10 cellular contexts compared by ENCODE assay signal in genomic region chr22:49965291-49966040, GRCh38. TPM values are rescaled to one million over a fixed set of nuclear protein-coding genes. Genes with fewer than 3 reads are reported as not detected.
A peak's percentile ranks its signal among the peaks of the same experiment; 100 is the strongest.
DNase-seq lines count a peak whose midpoint lies in the region; ATAC-seq, FAIRE-seq and TF ChIP-seq lines count a peak whose summit lies in the region.
"Had no signal": no experiment of that assay in that cellular context is flagged by ENCODE, and none has a peak within 500 bp of the region (broad histone marks: within the 10 kb centered on the region; RNA-seq: fewer than 3 reads in every experiment).

No MANE protein-coding gene starts in this region.

- H3K36me3 Mint-ChIP-seq in activated naive CD4-positive, alpha-beta T cell treated with anti-CD3 and anti-CD28 coated beads, Interleukin-2, amount 10 ng/mL, durations not matched to agents 7 days and 5 days: peaks cover 16% of the 10 kb centered on the region
- H3K36me3 Mint-ChIP-seq in chondrocyte (ENCODE audit: low read depth): peaks cover 1% of the 10 kb centered on the region
- no peaks in the 10 kb centered on the region for H3K36me3 Mint-ChIP-seq in neural crest cell (ENCODE audit: low read depth)

- no peaks in the 10 kb centered on the region for H3K9me3 ChIP-seq in upper lobe of left lung

- peak overlapping the region; percentile 95 to 98 (median 96) for H3K27ac ChIP-seq in upper lobe of left lung

- no peaks in the 10 kb centered on the region for H3K9me3 Mint-ChIP-seq in activated naive CD4-positive, alpha-beta T cell treated with anti-CD3 and anti-CD28 coated beads, Interleukin-2, amount 10 ng/mL, durations not matched to agents 7 days and 5 days
- H3K9me3 Mint-ChIP-seq in chondrocyte (ENCODE audit: low read depth) (no peaks in the 10 kb centered on the region), neural crest cell (no peaks in the 10 kb centered on the region)

- TF ChIP-seq CTCF in chondrocyte (IDR thresholded peaks at IDR 0.05): no peak
- no peak for TF ChIP-seq CTCF in neural crest cell (conservative IDR thresholded peaks at IDR 0.05)
- no peak for TF ChIP-seq CTCF in upper lobe of left lung (IDR thresholded peaks at IDR 0.05)

- peaks cover 35% of the 10 kb centered on the region for H3K4me1 Mint-ChIP-seq in activated naive CD4-positive, alpha-beta T cell treated with anti-CD3 and anti-CD28 coated beads, Interleukin-2, amount 10 ng/mL, durations not matched to agents 7 days and 5 days
- H3K4me1 Mint-ChIP-seq in chondrocyte (ENCODE audit: low read depth): peaks cover 11% of the 10 kb centered on the region
- peaks cover 6% of the 10 kb centered on the region for H3K4me1 Mint-ChIP-seq in neural crest cell

- no peaks in the 10 kb centered on the region for H3K27me3 ChIP-seq in upper lobe of left lung

- peak in 1 of 4 donors; percentile 23 for TF ChIP-seq POLR2A in upper lobe of left lung (IDR thresholded peaks at IDR 0.05)

- DNase-seq in activated naive CD4-positive, alpha-beta T cell treated with anti-CD3 and anti-CD28 coated beads, Interleukin-2, amount 10 ng/mL, durations not matched to agents 7 days and 5 days: peak; percentile 21
- no peak for DNase-seq in activated naive CD4-positive, alpha-beta T cell treated with Interleukin-2 at 50 U/mL for 16 hours
- peak; percentile 76 for DNase-seq in chondrocyte (ENCODE audit: low spot score)
- no peak for DNase-seq in neural crest cell (ENCODE audit: low read depth, low spot score)
- DNase-seq in upper lobe of left lung: peak; percentile 44 to 80
- DNase-seq in RCC 7860 (ENCODE audit: low spot score): no peak
- DNase-seq: retina had no signal

- H3K36me3 ChIP-seq in upper lobe of left lung: peaks cover 17 to 44% (median 36%) of the 10 kb centered on the region in 4 donors

- no peak for FAIRE-seq in RCC 7860 (lab: Jason Lieb, UNC)

- CTCF ChIA-PET in activated naive CD4-positive, alpha-beta T cell treated with anti-CD3 and anti-CD28 coated beads, Interleukin-2, amount 10 ng/mL, durations not matched to agents 7 days and 5 days (lab: Charles Lee): no interaction called here

- H3K27me3 Mint-ChIP-seq in activated naive CD4-positive, alpha-beta T cell treated with anti-CD3 and anti-CD28 coated beads, Interleukin-2, amount 10 ng/mL, durations not matched to agents 7 days and 5 days: no peaks in the 10 kb centered on the region
- H3K27me3 Mint-ChIP-seq in chondrocyte (ENCODE audit: low read depth) (no peaks in the 10 kb centered on the region), neural crest cell (ENCODE audit: low read depth) (peaks cover 4% of the 10 kb centered on the region)

- no peak overlapping the region for H3K4me3 Mint-ChIP-seq in activated naive CD4-positive, alpha-beta T cell treated with anti-CD3 and anti-CD28 coated beads, Interleukin-2, amount 10 ng/mL, durations not matched to agents 7 days and 5 days
- H3K4me3 Mint-ChIP-seq in chondrocyte (ENCODE audit: unreplicated experiment): no peak overlapping the region
- peak overlapping the region; percentile 12 for H3K4me3 Mint-ChIP-seq in neural crest cell

- no peak for TF ChIP-seq EP300 in upper lobe of left lung (IDR thresholded peaks at IDR 0.05)

- ATAC-seq in upper lobe of left lung (ENCODE audit: low FRiP score in 2 of 2) (no peak), GM19467 (IDR thresholded peaks at IDR 0.05; ENCODE audit: unreplicated experiment) (no peak), HG03196 (IDR thresholded peaks at IDR 0.05; ENCODE audit: unreplicated experiment) (no peak)

- peak overlapping the region in 1 of 4 donors; percentile 98 for H3K4me3 ChIP-seq in upper lobe of left lung

- H3K4me1 ChIP-seq in upper lobe of left lung: peaks cover 64 to 79% (median 71%) of the 10 kb centered on the region in 4 donors

- WGBS in upper lobe of left lung, 2 donors: 77 to 94% methylated on average over 2 to 17 of the region's 18 CpGs

- H3K27ac Mint-ChIP-seq in activated naive CD4-positive, alpha-beta T cell treated with anti-CD3 and anti-CD28 coated beads, Interleukin-2, amount 10 ng/mL, durations not matched to agents 7 days and 5 days: no peak overlapping the region
- H3K27ac Mint-ChIP-seq in chondrocyte (ENCODE audit: unreplicated experiment) (no peak overlapping the region), neural crest cell (ENCODE audit: unreplicated experiment) (no peak overlapping the region)

RNA-seq across cellular contexts. Expression of gene PIM3, which starts 4.9 kb away (rescaled TPM):
- 12.0 to 18.2 TPM (median 16.8 TPM) in 3 replicates for total RNA-seq in chondrocyte
- total RNA-seq in neural crest cell: 29.9 and 31.0 TPM in 2 replicates
- total RNA-seq in upper lobe of left lung: 100 to 1,000 TPM; 131 to 246 (median 156) TPM

RNA-seq across cellular contexts. Expression of gene CRELD2, which starts 47.0 kb away (rescaled TPM):
- total RNA-seq in chondrocyte: 44.3 to 117 TPM (median 49.9 TPM) in 3 replicates
- total RNA-seq in neural crest cell: 39.6 and 43.8 TPM in 2 replicates
- total RNA-seq in upper lobe of left lung: 10 to 100 TPM; 31.2 to 72.6 (median 46.9) TPM

RNA-seq across cellular contexts. Expression of gene IL17REL, which starts 47.1 kb away (rescaled TPM):
- total RNA-seq in chondrocyte (0.17 to 0.23 TPM in 2 of 3 replicates, not detected in the other), neural crest cell (0.07 TPM in 1 of 2 replicates, not detected in the other), upper lobe of left lung (under 1 TPM in 1 of 6 donors, not detected in 5; 0.06 TPM)
- total RNA-seq: HT1080 had no signal

RNA-seq across cellular contexts. Expression of gene ALG12, which starts 47.2 kb away (rescaled TPM):
- 18.7 to 27.3 TPM (median 20.6 TPM) in 3 replicates for total RNA-seq in chondrocyte
- 21.2 and 24.7 TPM in 2 replicates for total RNA-seq in neural crest cell
- 10 to 100 TPM; 14.2 to 32.5 (median 22.3) TPM for total RNA-seq in upper lobe of left lung

Comparison
In these comparisons a context has a peak if more than half of its experiments do, and no peak if none do; other contexts are left out.
1. DNase-seq: peak in activated naive CD4-positive, alpha-beta T cell treated with anti-CD3 and anti-CD28 coated beads, Interleukin-2, amount 10 ng/mL, durations not matched to agents 7 days and 5 days (single experiment), chondrocyte (single experiment) and upper lobe of left lung (2 of 2); none in activated naive CD4-positive, alpha-beta T cell treated with Interleukin-2 at 50 U/mL for 16 hours (single experiment), neural crest cell (single experiment) and RCC 7860 (single experiment).